22 cellular contexts compared by ENCODE assay signal in genomic region chr19:29445246-29445645, GRCh38.
A peak's percentile ranks its signal among the peaks of the same experiment; 100 is the strongest.
DNase-seq lines count a peak whose midpoint lies in the region; ATAC-seq, FAIRE-seq and TF ChIP-seq lines count a peak whose summit lies in the region.
"Had no signal": no experiment of that assay in that cellular context is flagged by ENCODE, and none has a peak within 500 bp of the region (broad histone marks: within the 10 kb centered on the region; RNA-seq: fewer than 3 reads in every experiment).

No MANE protein-coding gene starts in this region.

- no peaks in the 10 kb centered on the region for H3K4me1 ChIP-seq in HepG2 (ENCODE audit: insufficient read depth, low read length)
- no peaks in the 10 kb centered on the region for H3K4me1 ChIP-seq in right lobe of liver
- H3K4me1 ChIP-seq: BE2C, Caco-2 had no signal

- no peaks in the 10 kb centered on the region for H3K27me3 Mint-ChIP-seq in osteocyte (ENCODE audit: unreplicated experiment)
- H3K27me3 Mint-ChIP-seq: CD4-positive, CD25-positive, alpha-beta regulatory T cell had no signal

- H3K4me3 ChIP-seq in HepG2 (replicated peaks in 1 of 3; ENCODE audit: insufficient read depth in 1 of 3, low read depth in 2 of 3, low read length in 3 of 3) (no peak overlapping the region), right lobe of liver (no peak overlapping the region), coronary artery (no peak overlapping the region)

- H3K27ac ChIP-seq in HepG2 (ENCODE audit: extremely low read length, insufficient read depth, low read length) (no peak overlapping the region), right lobe of liver (no peak overlapping the region), coronary artery (no peak overlapping the region)

- WGBS in HepG2 (ENCODE audit: low lambda C conversion rate): 3% methylated on average over 3 of the region's 4 CpGs
- WGBS in right lobe of liver (ENCODE audit: insufficient coverage, low coverage, low lambda C conversion rate, missing lambda C conversion rate): 39% methylated on average over 3 of the region's 4 CpGs

- no peak overlapping the region for H2AFZ ChIP-seq in HepG2 (ENCODE audit: low read length)

- DNase-seq in HepG2 (ENCODE audit: low spot score) (no peak), right lobe of liver (no peak), coronary artery (ENCODE audit: low spot score) (peak; percentile 35), osteocyte (ENCODE audit: extremely low spot score, unreplicated experiment) (peak; percentile 10), D341Med (ENCODE audit: low spot score) (no peak), COR-L47 (lab: John Stamatoyannopoulos, UW) (no peak)
- DNase-seq in stimulated activated CD4-positive, alpha-beta T cell treated with anti-CD3 and anti-CD28 coated beads, Interleukin-12 subunit alpha, Interleukin-12 subunit beta, amount 100 ng/mL, for 4 hours: no peak
- DNase-seq: ACHN; BE2C; C1 segment of cervical spinal cord; CD4-positive, CD25-positive, alpha-beta regulatory T cell; CD8-positive, alpha-beta memory T cell; DMS153; DMS79; GDM1; GOT3; H7 had no signal

- TF ChIP-seq EP300 in HepG2 (IDR thresholded peaks at IDR 0.05; ENCODE audit: low read depth in 2 of 2, low read length in 2 of 2) (no peak), HepG2 (CRISPR knock-in tag; IDR thresholded peaks at IDR 0.05; ENCODE audit: borderline replicate concordance) (no peak)

- TF ChIP-seq RAD21 in HepG2 (CRISPR knock-in tag; IDR thresholded peaks at IDR 0.05): no peak

- no TSS peak for BruUV-seq in HepG2 (replicated peaks; lab: Mats Ljungman, UMichigan)

- H3K4me1 Mint-ChIP-seq in osteocyte (ENCODE audit: unreplicated experiment): no peaks in the 10 kb centered on the region
- H3K4me1 Mint-ChIP-seq: CD4-positive, CD25-positive, alpha-beta regulatory T cell; CD8-positive, alpha-beta memory T cell; IgD-negative memory B cell had no signal

- H3K9ac ChIP-seq in HepG2 (ENCODE audit: insufficient read depth, low read depth, low read length): no peak overlapping the region

- H3K9me3 ChIP-seq in HepG2 (ENCODE audit: low read length) (no peaks in the 10 kb centered on the region), right lobe of liver (no peaks in the 10 kb centered on the region)
- H3K9me3 ChIP-seq: BE2C had no signal

- in situ Hi-C loops in HepG2 (cut with HindIII; ENCODE audit: extremely low pct_ligation_motif_present, low pct_unique_long_range_greater_than_20kb): no loop called here

- intact Hi-C loops in HepG2 (cut with micrococcal nuclease; ENCODE audit: unreplicated experiment) (no loop called here), right lobe of liver (cut with DNase I) (no loop called here)

- ATAC-seq in HepG2 (no peak), right lobe of liver (no peak)

- POLR2A ChIA-PET in HepG2 (lab: Yijun Ruan, JAX): no interaction called here

- TF ChIP-seq CTCF in HepG2 (CRISPR knock-in tag; IDR thresholded peaks at IDR 0.05): no peak
- no peak for TF ChIP-seq CTCF in right lobe of liver (IDR thresholded peaks at IDR 0.05)
- no peak for TF ChIP-seq CTCF in coronary artery (IDR thresholded peaks at IDR 0.05)
- TF ChIP-seq CTCF in osteocyte (IDR thresholded peaks at IDR 0.05): no peak

- no peaks in the 10 kb centered on the region for H4K20me1 ChIP-seq in HepG2 (ENCODE audit: insufficient read depth, low read length)

- TF ChIP-seq POLR2A in HepG2 (IDR thresholded peaks at IDR 0.05; ENCODE audit: insufficient read depth in 1 of 2, low read depth in 2 of 2, low read length in 2 of 2) (no peak), right lobe of liver (IDR thresholded peaks at IDR 0.05) (no peak)

- no peaks in the 10 kb centered on the region for H3K36me3 ChIP-seq in HepG2 (replicated peaks in 1 of 2; ENCODE audit: control insufficient read depth in 1 of 2, insufficient read depth in 2 of 2, low read length in 2 of 2)
- H3K36me3 ChIP-seq in right lobe of liver: no peaks in the 10 kb centered on the region
- H3K36me3 ChIP-seq: BE2C had no signal

- H3K36me3 Mint-ChIP-seq in osteocyte (ENCODE audit: unreplicated experiment): no peaks in the 10 kb centered on the region
- H3K36me3 Mint-ChIP-seq: CD4-positive, CD25-positive, alpha-beta regulatory T cell; CD8-positive, alpha-beta memory T cell had no signal

- FAIRE-seq in HepG2 (lab: Jason Lieb, UNC): no peak
- FAIRE-seq: GM12892, GM18507, HTR-8/SVneo had no signal

- H3K9me3 Mint-ChIP-seq in osteocyte (ENCODE audit: unreplicated experiment): peaks cover 35% of the 10 kb centered on the region

- no peak overlapping the region for H3K4me2 ChIP-seq in HepG2 (ENCODE audit: low read depth, low read length)

- CTCF ChIA-PET in HepG2 (lab: Yijun Ruan, JAX; ENCODE audit: low intra/inter-chr PET ratio, low total read pairs): no interaction called here

- H3K27me3 ChIP-seq in HepG2 (ENCODE audit: control insufficient read depth in 1 of 2, insufficient read depth in 2 of 2, low read length in 2 of 2): peaks cover 0 to 3% of the 10 kb centered on the region in 2 experiments; a peak in 1 of 5 replicates
- H3K27me3 ChIP-seq in right lobe of liver: no peaks in the 10 kb centered on the region
- H3K27me3 ChIP-seq: BE2C had no signal

- no peak overlapping the region for H3K4me3 Mint-ChIP-seq in osteocyte (ENCODE audit: unreplicated experiment)
- H3K4me3 Mint-ChIP-seq: CD4-positive, CD25-positive, alpha-beta regulatory T cell; IgD-negative memory B cell had no signal

- H3K79me2 ChIP-seq in HepG2 (ENCODE audit: insufficient read depth, low read length): no peaks in the 10 kb centered on the region

- no peak overlapping the region for H3K27ac Mint-ChIP-seq in osteocyte (ENCODE audit: unreplicated experiment)
- H3K27ac Mint-ChIP-seq: CD8-positive, alpha-beta memory T cell; IgD-negative memory B cell had no signal

TF ChIP-seq in HepG2, 621 proteins besides CTCF, POLR2A, EP300 and RAD21:
- peak; percentile 15 to 73; a peak in 2 of 4 replicates for TF ChIP-seq MAFK (conservative IDR thresholded peaks at IDR 0.05 in 1 of 2, IDR thresholded peaks at IDR 0.05 in 1 of 2; ENCODE audit: low read length in 2 of 2)
- no peak for TF ChIP-seq HBP1 (CRISPR knock-in tag; IDR thresholded peaks at IDR 0.05; ENCODE audit: low read depth)
- no peak for TF ChIP-seq KAT7 (CRISPR knock-in tag; IDR thresholded peaks at IDR 0.05; ENCODE audit: borderline replicate concordance)
- no peak for TF ChIP-seq ATF1 (CRISPR knock-in tag; IDR thresholded peaks at IDR 0.05)
- TF ChIP-seq MAFF (IDR thresholded peaks at IDR 0.05; ENCODE audit: low read depth, low read length): peak; percentile 28; the same call in 1 of the 2 replicates
- no peak for TF ChIP-seq ZFP36L1 (CRISPR knock-in tag; IDR thresholded peaks at IDR 0.05)
TF ChIP-seq in HepG2: peak in this region for 2.

Comparison
In these comparisons a context has a peak if more than half of its experiments do, and no peak if none do; other contexts are left out.
1. DNase-seq: peak in coronary artery (single experiment) and osteocyte (single experiment); none in HepG2 (single experiment), right lobe of liver (0 of 3), D341Med (single experiment), stimulated activated CD4-positive, alpha-beta T cell treated with anti-CD3 and anti-CD28 coated beads, Interleukin-12 subunit alpha, Interleukin-12 subunit beta, amount 100 ng/mL, for 4 hours (single experiment) and COR-L47 (single experiment).